8 cellular contexts compared by ENCODE assay signal in the genomic region with DNA sequence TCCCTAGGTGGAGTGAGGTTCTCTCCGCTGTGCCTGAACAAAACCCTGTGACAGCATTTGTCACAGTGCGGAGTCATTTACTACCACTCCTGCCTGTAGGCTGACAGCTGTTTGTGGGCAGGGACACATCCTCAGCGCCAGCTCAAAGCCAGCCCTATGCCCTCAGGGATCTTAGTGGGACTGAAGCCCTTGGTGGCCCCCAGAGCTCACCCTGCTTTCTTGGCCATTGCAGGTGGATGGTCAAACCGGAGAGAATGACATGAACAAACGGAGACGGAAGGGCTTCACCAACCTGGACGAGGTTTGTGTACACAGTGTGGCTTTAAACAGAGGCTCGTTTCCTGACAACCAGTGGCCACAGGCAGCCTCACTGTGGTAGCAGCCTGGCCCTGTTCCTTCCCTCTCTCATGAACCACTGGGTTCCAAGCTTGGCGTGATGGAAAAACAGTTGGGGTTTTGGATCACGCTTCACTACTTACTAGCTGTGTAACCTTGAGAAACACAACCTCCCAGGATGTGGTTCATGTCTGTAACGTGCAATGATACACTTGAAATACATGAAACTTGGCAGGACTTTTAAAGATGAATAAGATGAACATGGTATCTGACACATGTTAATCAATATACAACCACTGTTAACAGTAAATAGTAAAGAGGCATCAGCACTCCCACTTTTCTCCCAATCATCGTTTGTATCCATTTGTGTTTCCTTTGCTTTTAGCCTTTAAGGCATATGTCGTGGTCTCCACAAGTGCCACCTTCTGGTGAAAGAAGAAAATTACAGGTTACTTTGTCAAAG.
DNase-seq lines count a peak whose midpoint lies in the region; ATAC-seq and TF ChIP-seq lines count a peak whose summit lies in the region.

No MANE protein-coding gene starts in this region.

- no peaks in the 10 kb centered on the region for H3K9me3 Mint-ChIP-seq in activated T-cell treated with anti-CD3 and anti-CD28 coated beads, Interleukin-2, amount 50 U/mL, for 4 hours
- H3K9me3 Mint-ChIP-seq in osteocyte (ENCODE audit: unreplicated experiment): no peaks in the 10 kb centered on the region

- peak overlapping the region; percentile 46 for H3K4me3 Mint-ChIP-seq in activated T-cell treated with anti-CD3 and anti-CD28 coated beads, Interleukin-2, amount 50 U/mL, for 4 hours
- no peak overlapping the region for H3K4me3 Mint-ChIP-seq in osteocyte (ENCODE audit: unreplicated experiment)

- no peak overlapping the region for H3K4me3 ChIP-seq in fibroblast of the aortic adventitia (ENCODE audit: low read depth, low read length)

- H3K27me3 Mint-ChIP-seq in activated T-cell treated with anti-CD3 and anti-CD28 coated beads, Interleukin-2, amount 50 U/mL, for 4 hours (ENCODE audit: low read depth): no peaks in the 10 kb centered on the region
- no peaks in the 10 kb centered on the region for H3K27me3 Mint-ChIP-seq in osteocyte (ENCODE audit: unreplicated experiment)

- H3K4me1 Mint-ChIP-seq in activated T-cell treated with anti-CD3 and anti-CD28 coated beads, Interleukin-2, amount 50 U/mL, for 4 hours (ENCODE audit: low read depth): peaks cover 32% of the 10 kb centered on the region
- H3K4me1 Mint-ChIP-seq in osteocyte (ENCODE audit: unreplicated experiment): peaks cover 33% of the 10 kb centered on the region

- TF ChIP-seq CTCF in fibroblast of the aortic adventitia (IDR thresholded peaks at IDR 0.05; ENCODE audit: insufficient read depth, low read length) (peak; percentile 63), osteocyte (IDR thresholded peaks at IDR 0.05) (peak; percentile 82)

- H3K27ac Mint-ChIP-seq in osteocyte (ENCODE audit: unreplicated experiment): peak overlapping the region; percentile 48

- ATAC-seq in GM19025 (IDR thresholded peaks at IDR 0.05; ENCODE audit: low read depth, unreplicated experiment) (peak; percentile 49), HG03159 (IDR thresholded peaks at IDR 0.05; ENCODE audit: unreplicated experiment) (peak; percentile 82), HG02884 (IDR thresholded peaks at IDR 0.05; ENCODE audit: unreplicated experiment) (no peak)
- peak; percentile 83 to 87 for ATAC-seq in activated T-cell treated with anti-CD3 and anti-CD28 coated beads, Interleukin-2, amount 50 U/mL, for 4 hours

- peaks cover 21% of the 10 kb centered on the region for H3K36me3 Mint-ChIP-seq in activated T-cell treated with anti-CD3 and anti-CD28 coated beads, Interleukin-2, amount 50 U/mL, for 4 hours (ENCODE audit: insufficient read depth)
- H3K36me3 Mint-ChIP-seq in osteocyte (ENCODE audit: unreplicated experiment): no peaks in the 10 kb centered on the region

- DNase-seq in COLO668 (lab: John Stamatoyannopoulos, UW; ENCODE audit: unreplicated experiment) (peak; percentile 47), NCI-H82 (lab: John Stamatoyannopoulos, UW) (peak; percentile 57), fibroblast of the aortic adventitia (ENCODE audit: low read depth) (peak; percentile 78), osteocyte (ENCODE audit: extremely low spot score, unreplicated experiment) (no peak)
- no peak for DNase-seq in activated T-cell treated with anti-CD3 and anti-CD28 coated beads, Interleukin-2, amount 50 U/mL, for 4 hours

Comparison
In these comparisons a context has a peak if more than half of its experiments do, and no peak if none do; other contexts are left out.
1. DNase-seq: peak in COLO668 (single experiment), NCI-H82 (single experiment) and fibroblast of the aortic adventitia (single experiment); none in activated T-cell treated with anti-CD3 and anti-CD28 coated beads, Interleukin-2, amount 50 U/mL, for 4 hours (single experiment) and osteocyte (single experiment).